27 cellular contexts compared by ENCODE assay signal in the genomic region with DNA sequence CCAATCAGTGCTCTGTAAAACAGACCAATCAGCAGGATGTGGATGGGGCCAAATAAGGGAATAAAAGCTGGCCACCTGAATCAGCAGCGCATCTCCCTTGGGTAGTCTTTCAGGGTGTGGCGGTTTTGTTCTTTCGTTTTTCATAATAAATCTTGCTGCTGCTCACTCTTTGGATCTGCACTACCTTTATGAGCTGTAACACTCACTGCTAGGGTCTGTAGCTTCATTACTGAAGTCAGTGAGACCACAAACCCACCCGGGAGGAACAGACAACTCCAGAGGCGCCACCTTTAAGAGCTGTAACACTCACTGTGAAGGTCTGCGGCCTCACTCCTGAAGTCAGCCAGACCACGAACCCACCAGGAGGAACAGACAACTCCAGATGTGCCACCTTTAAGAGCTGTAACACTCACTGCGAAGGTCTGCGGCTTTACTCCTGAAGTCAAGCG.
A peak's percentile ranks its signal among the peaks of the same experiment; 100 is the strongest.
DNase-seq lines count a peak whose midpoint lies in the region; ATAC-seq lines count a peak whose summit lies in the region.
"Had no signal": no experiment of that assay in that cellular context is flagged by ENCODE, and none has a peak within 500 bp of the region (broad histone marks: within the 10 kb centered on the region; RNA-seq: fewer than 3 reads in every experiment).

No MANE protein-coding gene starts in this region.

- H3K36me3 Mint-ChIP-seq in central memory CD8-positive, alpha-beta T cell (ENCODE audit: insufficient read depth), result no peaks in the 10 kb centered on the region
- H3K36me3 Mint-ChIP-seq: activated CD8-positive, alpha-beta memory T cell treated with anti-CD3 and anti-CD28 coated beads, Interleukin-2, amount 10 ng/mL, durations not matched to agents 7 days and 5 days; activated naive CD8-positive, alpha-beta T cell treated with anti-CD3 and anti-CD28 coated beads, Interleukin-2, amount 10 ng/mL, durations not matched to agents 7 days and 5 days; CD8-positive, alpha-beta T cell had no signal

- peak overlapping the region in 1 of 11 experiments; percentile 35; a peak in 1 of 22 replicates for H3K27ac ChIP-seq in BLaER1 treated with 17β-estradiol and CSF1 and Interleukin-3, amounts not matched to agents 10 nM and 100 nM
- H3K27ac ChIP-seq: gastroesophageal sphincter, vagina had no signal

- H3K27me3 Mint-ChIP-seq in central memory CD8-positive, alpha-beta T cell, result peaks cover under 1% of the 10 kb centered on the region
- H3K27me3 Mint-ChIP-seq: activated CD8-positive, alpha-beta memory T cell treated with anti-CD3 and anti-CD28 coated beads, Interleukin-2, amount 10 ng/mL, durations not matched to agents 7 days and 5 days; activated naive CD8-positive, alpha-beta T cell treated with anti-CD3 and anti-CD28 coated beads, Interleukin-2, amount 10 ng/mL, durations not matched to agents 7 days and 5 days had no signal

- H3K27me3 ChIP-seq in BLaER1 treated with 17β-estradiol and CSF1 and Interleukin-3, amounts not matched to agents 10 nM and 100 nM, result no peaks in the 10 kb centered on the region; a peak in 2 of 22 replicates
- H3K27me3 ChIP-seq: gastroesophageal sphincter, vagina had no signal

- H3K4me2 ChIP-seq in BLaER1 treated with 17β-estradiol and CSF1 and Interleukin-3, amounts not matched to agents 10 nM and 100 nM, result peak overlapping the region; percentile 51 to 80 (median 66)

- no peaks in the 10 kb centered on the region for H3K4me1 Mint-ChIP-seq in central memory CD8-positive, alpha-beta T cell
- H3K4me1 Mint-ChIP-seq: activated naive CD8-positive, alpha-beta T cell treated with anti-CD3 and anti-CD28 coated beads, Interleukin-2, amount 10 ng/mL, durations not matched to agents 7 days and 5 days; nephron progenitor cell had no signal

- H4K20me1 ChIP-seq in BLaER1 treated with 17β-estradiol and CSF1 and Interleukin-3, amounts not matched to agents 10 nM and 100 nM, result no peaks in the 10 kb centered on the region

- H3K9me3 ChIP-seq in BLaER1 treated with 17β-estradiol and CSF1 and Interleukin-3, amounts not matched to agents 10 nM and 100 nM (replicated peaks in 1 of 11), result peaks cover 21 to 34% (median 25%) of the 10 kb centered on the region in 11 experiments
- H3K9me3 ChIP-seq: gastroesophageal sphincter, vagina had no signal

- peak; percentile 41 for ATAC-seq in HG02588 (IDR thresholded peaks at IDR 0.05; ENCODE audit: unreplicated experiment)
- no peak for ATAC-seq in central memory CD8-positive, alpha-beta T cell (replicated peaks; ENCODE audit: extremely low read depth, poor library complexity, severe bottlenecking)
- ATAC-seq in GM19035 (IDR thresholded peaks at IDR 0.05; ENCODE audit: unreplicated experiment), result no peak
- ATAC-seq in GM18861 (IDR thresholded peaks at IDR 0.05; ENCODE audit: unreplicated experiment), result no peak
- no peak for ATAC-seq in HG02938 (IDR thresholded peaks at IDR 0.05; ENCODE audit: unreplicated experiment)
- ATAC-seq: activated CD8-positive, alpha-beta memory T cell treated with anti-CD3 and anti-CD28 coated beads, Interleukin-2, amount 10 ng/mL, durations not matched to agents 7 days and 5 days; CD8-positive, alpha-beta T cell; gastroesophageal sphincter had no signal

- H3K4me3 Mint-ChIP-seq in central memory CD8-positive, alpha-beta T cell, result peak overlapping the region; percentile 45
- H3K4me3 Mint-ChIP-seq: activated CD8-positive, alpha-beta memory T cell treated with anti-CD3 and anti-CD28 coated beads, Interleukin-2, amount 10 ng/mL, durations not matched to agents 7 days and 5 days; activated naive CD8-positive, alpha-beta T cell treated with anti-CD3 and anti-CD28 coated beads, Interleukin-2, amount 10 ng/mL, durations not matched to agents 7 days and 5 days; CD8-positive, alpha-beta T cell; nephron progenitor cell had no signal

- peak; percentile 97 for DNase-seq in Jurkat, Clone E6-1 (ENCODE audit: low read depth, low spot score)
- DNase-seq in central memory CD8-positive, alpha-beta T cell (ENCODE audit: low spot score in 2 of 2), result no peak
- DNase-seq in stimulated activated CD4-positive, alpha-beta T cell treated with anti-CD3 and anti-CD28 coated beads, Interleukin-15, amount 100 ng/mL, for 24 hours, result no peak
- DNase-seq: activated CD4-positive, alpha-beta T cell treated with anti-CD3 and anti-CD28 coated beads, Interleukin-2, amount 50 U/mL, for 4 hours; activated CD4-positive, CD25-positive, alpha-beta regulatory T cell; activated CD8-positive, alpha-beta memory T cell treated with anti-CD3 and anti-CD28 coated beads, Interleukin-2, amount 10 ng/mL, durations not matched to agents 7 days and 5 days; activated gamma-delta T cell treated with Interleukin-2 at 50 U/mL for 16 hours; activated naive CD8-positive, alpha-beta T cell treated with anti-CD3 and anti-CD28 coated beads, Interleukin-2, amount 10 ng/mL, durations not matched to agents 7 days and 5 days; activated T-cell treated with anti-CD3 and anti-CD28 coated beads, Interleukin-2, amount 50 U/mL, for 48 hours; aorta; CD8-positive, alpha-beta T cell; EL; HCEC 1CT; hippocampal formation; NCI-H1694; NCI-H446; NCI-H82; nephron progenitor cell; OCI-M1; stimulated activated naive CD4-positive, alpha-beta T cell treated with Interleukin-2 at 50 U/mL for 16 hours had no signal

- H3K9me3 Mint-ChIP-seq in central memory CD8-positive, alpha-beta T cell, result no peaks in the 10 kb centered on the region
- H3K9me3 Mint-ChIP-seq: activated naive CD8-positive, alpha-beta T cell treated with anti-CD3 and anti-CD28 coated beads, Interleukin-2, amount 10 ng/mL, durations not matched to agents 7 days and 5 days; CD8-positive, alpha-beta T cell; nephron progenitor cell had no signal

- no peak overlapping the region for H3K9ac ChIP-seq in BLaER1 treated with 17β-estradiol and CSF1 and Interleukin-3, amounts not matched to agents 10 nM and 100 nM

- peak overlapping the region in 3 of 10 experiments; percentile 23 to 43 (median 36); a peak in 6 of 20 replicates for H3K4me3 ChIP-seq in BLaER1 treated with 17β-estradiol and CSF1 and Interleukin-3, amounts not matched to agents 10 nM and 100 nM
- H3K4me3 ChIP-seq in Jurkat, Clone E6-1 (ENCODE audit: low read length), result no peak overlapping the region
- H3K4me3 ChIP-seq: gastroesophageal sphincter, vagina had no signal

- no peaks in the 10 kb centered on the region for H3K36me3 ChIP-seq in BLaER1 treated with 17β-estradiol and CSF1 and Interleukin-3, amounts not matched to agents 10 nM and 100 nM
- H3K36me3 ChIP-seq: gastroesophageal sphincter, vagina had no signal

- no peak overlapping the region for H3K27ac Mint-ChIP-seq in central memory CD8-positive, alpha-beta T cell (ENCODE audit: low read depth)
- H3K27ac Mint-ChIP-seq: activated CD8-positive, alpha-beta memory T cell treated with anti-CD3 and anti-CD28 coated beads, Interleukin-2, amount 10 ng/mL, durations not matched to agents 7 days and 5 days; activated naive CD8-positive, alpha-beta T cell treated with anti-CD3 and anti-CD28 coated beads, Interleukin-2, amount 10 ng/mL, durations not matched to agents 7 days and 5 days; CD8-positive, alpha-beta T cell; nephron progenitor cell had no signal

- H3K4me1 ChIP-seq in BLaER1 treated with 17β-estradiol and CSF1 and Interleukin-3, amounts not matched to agents 10 nM and 100 nM, result peaks cover 7 to 25% (median 18%) of the 10 kb centered on the region in 10 experiments
- H3K4me1 ChIP-seq: gastroesophageal sphincter, vagina had no signal
